In genomic region chr1:28506907-28507246, GRCh38 we compare ENCODE assay signal across 8 cellular contexts.
DNase-seq lines count a peak whose midpoint lies in the region; ATAC-seq and TF ChIP-seq lines count a peak whose summit lies in the region.

No MANE protein-coding gene starts in this region.

- H3K4me3 ChIP-seq in brain microvascular endothelial cell (ENCODE audit: low read depth, low read length) (peak overlapping the region; percentile 96), mucosa of rectum (ENCODE audit: low read length in 2 of 2) (peak overlapping the region; percentile 87 to 98)

- peaks cover 58% of the 10 kb centered on the region for H3K36me3 ChIP-seq in brain microvascular endothelial cell (replicated peaks)
- H3K36me3 ChIP-seq in mucosa of rectum (ENCODE audit: control insufficient read depth in 2 of 2, insufficient read depth in 2 of 2, low read length in 2 of 2): peaks cover 30 to 36% of the 10 kb centered on the region in 2 donors

- H3K27ac ChIP-seq in brain microvascular endothelial cell (peak overlapping the region; percentile 88), mucosa of rectum (ENCODE audit: low read depth in 2 of 2, low read length in 2 of 2) (peak overlapping the region; percentile 89 to 90)

- in situ Hi-C loops in brain microvascular endothelial cell (cut with HindIII; ENCODE audit: low pct_ligation_motif_present, low sequenced_read_pairs): no loop called here

- H3K27me3 ChIP-seq in brain microvascular endothelial cell (replicated peaks) (no peaks in the 10 kb centered on the region), mucosa of rectum (ENCODE audit: control insufficient read depth in 2 of 2, insufficient read depth in 2 of 2, low read length in 2 of 2) (no peaks in the 10 kb centered on the region)

- ATAC-seq in GM19328 (IDR thresholded peaks at IDR 0.05; ENCODE audit: unreplicated experiment): no peak

- peak; percentile 48 for DNase-seq in stimulated activated CD4-positive, alpha-beta T cell treated with anti-CD3 and anti-CD28 coated beads, Interleukin-15, amount 100 ng/mL, for 24 hours
- DNase-seq in stimulated activated CD4-positive, alpha-beta T cell treated with anti-CD3 and anti-CD28 coated beads, Interleukin-4, amount 100 ng/mL, for 4 hours: no peak
- no peak for DNase-seq in brain microvascular endothelial cell
- DNase-seq in NOMO-1 treated with DMSO at 0.1 percent for 48 hours (lab: John Stamatoyannopoulos, UW; ENCODE audit: unreplicated experiment): no peak
- no peak for DNase-seq in T1000 (lab: John Stamatoyannopoulos, UW)
- DNase-seq in stimulated activated naive CD4-positive, alpha-beta T cell (lab: John Stamatoyannopoulos, UW): no peak

- no peaks in the 10 kb centered on the region for H3K9me3 ChIP-seq in mucosa of rectum (ENCODE audit: control insufficient read depth in 2 of 2, low read length in 2 of 2)

- no peak for TF ChIP-seq CTCF in brain microvascular endothelial cell (IDR thresholded peaks at IDR 0.05; ENCODE audit: low read depth, low read length, missing control alignments)

- peak overlapping the region; percentile 84 to 94 for H3K9ac ChIP-seq in mucosa of rectum (ENCODE audit: low read depth in 1 of 2, low read length in 2 of 2)

- H3K4me1 ChIP-seq in mucosa of rectum (ENCODE audit: control insufficient read depth in 2 of 2, insufficient read depth in 2 of 2, low read length in 2 of 2): peaks cover 28 to 30% of the 10 kb centered on the region in 2 donors
